ENCODE assay signal across 30 cellular contexts in the genomic region with DNA sequence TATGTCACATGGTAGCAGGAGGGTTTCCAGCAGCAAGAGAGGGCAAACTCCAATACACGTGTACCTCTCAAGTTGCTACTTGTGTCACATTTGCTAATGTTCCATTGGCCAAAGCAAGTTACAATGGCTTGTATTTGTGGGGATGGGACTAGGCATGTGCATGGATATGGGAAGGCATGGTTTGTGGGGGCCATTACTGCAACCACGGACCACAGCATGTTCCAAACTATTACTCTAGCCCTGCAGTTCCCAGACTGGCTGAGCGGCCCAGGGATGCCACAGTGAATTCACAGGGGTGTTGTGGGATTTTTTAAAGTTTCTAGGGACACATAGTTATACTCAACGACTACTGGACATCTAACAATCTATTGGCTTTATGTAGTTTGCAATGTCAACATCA.
"Had no signal": no experiment of that assay in that cellular context is flagged by ENCODE, and none has a peak within 500 bp of the region (broad histone marks: within the 10 kb centered on the region; RNA-seq: fewer than 3 reads in every experiment).

No MANE protein-coding gene starts in this region.

- H3K27ac ChIP-seq: neural progenitor cell, ovary, parathyroid adenoma, psoas muscle, right lobe of liver, sigmoid colon, skin epidermis, spleen, suprapubic skin, testis, tibial artery, transverse colon, upper lobe of left lung, uterus had no signal

- H3K27me3 ChIP-seq: neural progenitor cell, ovary, right lobe of liver, sigmoid colon, spleen, suprapubic skin, testis, tibial artery, transverse colon, upper lobe of left lung, uterus had no signal

- ATAC-seq: naive thymus-derived CD4-positive, alpha-beta T cell; natural killer cell; psoas muscle; right cardiac atrium; right lobe of liver; stimulated activated memory B cell treated with anti-CD40 and anti-IgM and Interleukin-4, amounts not matched to agents 10 μg/mL and 1 μg/mL and 100 μg/mL, for 72 hours; stimulated activated naive CD8-positive, alpha-beta T cell treated with anti-CD3 and anti-CD28 coated beads, Interleukin-15, amount 100 ng/mL, for 72 hours; stimulated activated naive CD8-positive, alpha-beta T cell treated with anti-CD3 and anti-CD28 coated beads, Interleukin-15, Interleukin-2, amounts not matched to agents 100 U/mL and 50 U/mL, for 24 hours had no signal

- H3K4me1 ChIP-seq: neural progenitor cell, parathyroid adenoma, psoas muscle, right lobe of liver, spleen, suprapubic skin, testis, tibial artery, upper lobe of left lung, uterus had no signal

- DNase-seq: naive thymus-derived CD4-positive, alpha-beta T cell; natural killer cell; occipital lobe; ovary; posterior cingulate gyrus; psoas muscle; right cardiac atrium; right lobe of liver; sigmoid colon; spleen; stimulated activated CD4-positive, alpha-beta T cell treated with anti-CD3 and anti-CD28 coated beads, Interleukin-12 subunit alpha, Interleukin-12 subunit beta, amount 100 ng/mL, for 4 hours; stimulated activated CD4-positive, alpha-beta T cell treated with anti-CD3 and anti-CD28 coated beads, Interleukin-1b, Interleukin-23, amount 100 ng/mL, for 48 hours; stimulated activated CD4-positive, alpha-beta T cell treated with anti-CD3 and anti-CD28 coated beads, Interleukin-4, amount 100 ng/mL, for 1 hour; stimulated activated CD4-positive, alpha-beta T cell treated with anti-CD3 and anti-CD28 coated beads, Interleukin-4, amount 100 ng/mL, for 4 hours; stimulated activated CD8-positive, alpha-beta memory T cell treated with anti-CD3 and anti-CD28 coated beads, Interleukin-4, amount 100 ng/mL, for 48 hours; stimulated activated naive CD4-positive, alpha-beta T cell; stimulated activated naive CD8-positive, alpha-beta T cell treated with anti-CD3 and anti-CD28 coated beads, Interleukin-15, amount 100 ng/mL, for 72 hours; stimulated activated naive CD8-positive, alpha-beta T cell treated with anti-CD3 and anti-CD28 coated beads, Interleukin-15, Interleukin-2, amounts not matched to agents 100 U/mL and 50 U/mL, for 24 hours; substantia nigra; testis; tibial artery; transverse colon; upper lobe of left lung; uterus had no signal

- H2AFZ ChIP-seq: neural progenitor cell, parathyroid adenoma had no signal

- H3K79me2 ChIP-seq: parathyroid adenoma had no signal

- H3K4me2 ChIP-seq: neural progenitor cell, smooth muscle cell had no signal

- H3K9me3 ChIP-seq: ovary, psoas muscle, right lobe of liver, sigmoid colon, spleen, suprapubic skin, testis, tibial artery, transverse colon, upper lobe of left lung, uterus had no signal

- H3K9ac ChIP-seq: neural progenitor cell, parathyroid adenoma had no signal

- H3K36me3 ChIP-seq: neural progenitor cell, ovary, right lobe of liver, sigmoid colon, spleen, suprapubic skin, tibial artery, transverse colon, upper lobe of left lung, uterus had no signal

- H3K4me3 ChIP-seq: neural progenitor cell, ovary, psoas muscle, right lobe of liver, sigmoid colon, skin epidermis, smooth muscle cell, spleen, suprapubic skin, testis, tibial artery, transverse colon, upper lobe of left lung, uterus had no signal
